ENCODE assay signal across 18 cellular contexts in genomic region chr1:234782821-234783220, GRCh38.
DNase-seq lines count a peak whose midpoint lies in the region; ATAC-seq, FAIRE-seq and TF ChIP-seq lines count a peak whose summit lies in the region.
"Had no signal": no experiment of that assay in that cellular context is flagged by ENCODE, and none has a peak within 500 bp of the region (broad histone marks: within the 10 kb centered on the region; RNA-seq: fewer than 3 reads in every experiment).

No MANE protein-coding gene starts in this region.

- H3K4me2 ChIP-seq in Karpas-422 (ENCODE audit: low read depth, low read length, poor library complexity, severe bottlenecking) (no peak overlapping the region), endothelial cell of umbilical vein (ENCODE audit: insufficient read depth, low read length) (no peak overlapping the region), neural progenitor cell (no peak overlapping the region)

- no peaks in the 10 kb centered on the region for H3K9me2 ChIP-seq in Karpas-422 (replicated peaks; ENCODE audit: insufficient read depth, low read length)

- H4K20me1 ChIP-seq in Karpas-422 (ENCODE audit: insufficient read depth, low read depth, low read length) = no peaks in the 10 kb centered on the region
- no peaks in the 10 kb centered on the region for H4K20me1 ChIP-seq in endothelial cell of umbilical vein (replicated peaks; ENCODE audit: control insufficient read depth, extremely low read depth, insufficient read depth, low read length)
- H4K20me1 ChIP-seq in neural progenitor cell (ENCODE audit: low read depth) = no peaks in the 10 kb centered on the region

- POLR2A ChIA-PET in endothelial cell of umbilical vein (lab: Charles Lee) = no interaction called here

- intact Hi-C loops in endothelial cell of umbilical vein (cut with micrococcal nuclease) = no loop called here

- peak overlapping the region; percentile 0; the same call in 1 of the 2 replicates for H2AFZ ChIP-seq in Karpas-422 (ENCODE audit: low read length)
- H2AFZ ChIP-seq in endothelial cell of umbilical vein (ENCODE audit: low read depth, low read length) = no peak overlapping the region
- no peak overlapping the region for H2AFZ ChIP-seq in neural progenitor cell (replicated peaks)

- no peak overlapping the region for H3K27ac Mint-ChIP-seq in neural progenitor cell
- H3K27ac Mint-ChIP-seq: activated CD8-positive, alpha-beta T cell treated with anti-CD3 and anti-CD28 coated beads for 36 hours had no signal

- H3K4me1 ChIP-seq in Karpas-422 (ENCODE audit: low read length) = peaks cover 8% of the 10 kb centered on the region
- H3K4me1 ChIP-seq in endothelial cell of umbilical vein (ENCODE audit: control insufficient read depth, extremely low read depth, insufficient read depth, low read length) = no peaks in the 10 kb centered on the region
- H3K4me1 ChIP-seq in neural progenitor cell = peaks cover 16% of the 10 kb centered on the region

- no peak for FAIRE-seq in endothelial cell of umbilical vein (lab: Jason Lieb, UNC)
- FAIRE-seq: GM12892 had no signal

- no peak overlapping the region for H3K27ac ChIP-seq in Karpas-422 (ENCODE audit: low read length)
- no peak overlapping the region for H3K27ac ChIP-seq in endothelial cell of umbilical vein (ENCODE audit: insufficient read depth, low read depth, low read length)
- no peak overlapping the region for H3K27ac ChIP-seq in neural progenitor cell

- CTCF ChIA-PET in endothelial cell of umbilical vein (lab: Charles Lee) = no interaction called here

- H3K4me1 Mint-ChIP-seq in neural progenitor cell = peaks cover 5% of the 10 kb centered on the region

- H3K9me1 ChIP-seq in endothelial cell of umbilical vein (replicated peaks; ENCODE audit: control insufficient read depth, extremely low read depth, insufficient read depth, low read length) = no peaks in the 10 kb centered on the region

- H3K4me3 ChIP-seq in Karpas-422 (ENCODE audit: low read length) (no peak overlapping the region), endothelial cell of umbilical vein (replicated peaks in 1 of 3; ENCODE audit: insufficient read depth in 1 of 3, low read depth in 1 of 3, low read length in 3 of 3) (no peak overlapping the region), neural progenitor cell (no peak overlapping the region)

- no TSS peak for BruUV-seq in endothelial cell of umbilical vein (replicated peaks; lab: Mats Ljungman, UMichigan)

- peaks cover 6% of the 10 kb centered on the region for H3F3A ChIP-seq in neural progenitor cell (ENCODE audit: low read depth)

- H3K9ac ChIP-seq in Karpas-422 (ENCODE audit: low read length) (no peak overlapping the region), endothelial cell of umbilical vein (replicated peaks; ENCODE audit: extremely low read depth, insufficient read depth, low read length) (no peak overlapping the region), neural progenitor cell (no peak overlapping the region)

- no peak for TF ChIP-seq POLR2A in endothelial cell of umbilical vein (IDR thresholded peaks at IDR 0.05; ENCODE audit: low read depth, low read length)

- H3K27me3 Mint-ChIP-seq in neural progenitor cell (ENCODE audit: insufficient read depth, low read depth) = no peaks in the 10 kb centered on the region
- H3K27me3 Mint-ChIP-seq: activated CD8-positive, alpha-beta T cell treated with anti-CD3 and anti-CD28 coated beads for 36 hours had no signal

- TF ChIP-seq CTCF in endothelial cell of umbilical vein (IDR thresholded peaks at IDR 0.05; ENCODE audit: extremely low read depth in 1 of 2, insufficient read depth in 1 of 2, low read depth in 1 of 2, low read length in 2 of 2) (no peak), neural progenitor cell (IDR thresholded peaks at IDR 0.05) (no peak)

- H3K79me2 ChIP-seq in Karpas-422 (ENCODE audit: low read length) = no peaks in the 10 kb centered on the region
- H3K79me2 ChIP-seq in endothelial cell of umbilical vein (ENCODE audit: control insufficient read depth, insufficient read depth, low read length) = no peaks in the 10 kb centered on the region
- H3K79me2 ChIP-seq in neural progenitor cell (ENCODE audit: low read depth) = no peaks in the 10 kb centered on the region

- dilution Hi-C loops in endothelial cell of umbilical vein (cut with MboI; ENCODE audit: extremely low pct_ligation_motif_present, low sequenced_read_pairs) = no loop called here

- H3K9me3 ChIP-seq in Karpas-422 (ENCODE audit: low read length) = no peaks in the 10 kb centered on the region
- no peaks in the 10 kb centered on the region for H3K9me3 ChIP-seq in endothelial cell of umbilical vein (replicated peaks; ENCODE audit: control insufficient read depth, insufficient read depth, low read length)
- no peaks in the 10 kb centered on the region for H3K9me3 ChIP-seq in neural progenitor cell (ENCODE audit: low read depth)

- H3K27me3 ChIP-seq in Karpas-422 (ENCODE audit: low read length) = peaks cover 7% of the 10 kb centered on the region; the same call in 1 of the 2 replicates
- peaks cover 0 to 16% of the 10 kb centered on the region in 2 experiments for H3K27me3 ChIP-seq in endothelial cell of umbilical vein (ENCODE audit: control insufficient read depth in 2 of 2, insufficient read depth in 2 of 2, low read length in 2 of 2)
- peaks cover 38% of the 10 kb centered on the region for H3K27me3 ChIP-seq in neural progenitor cell

- H3K36me3 Mint-ChIP-seq in neural progenitor cell = no peaks in the 10 kb centered on the region

- peak; percentile 52 for DNase-seq in Ammon's horn (ENCODE audit: low spot score)
- peak; percentile 68 for DNase-seq in Karpas-422
- peak; percentile 24 for DNase-seq in endothelial cell of umbilical vein (ENCODE audit: low read depth, low spot score)
- DNase-seq in neural progenitor cell (ENCODE audit: low spot score) = peak; percentile 32
- DNase-seq in stimulated activated CD4-positive, alpha-beta T cell treated with anti-CD3 and anti-CD28 coated beads, Interleukin-12 subunit alpha, Interleukin-12 subunit beta, amount 100 ng/mL, for 4 hours = no peak
- DNase-seq: activated CD8-positive, alpha-beta T cell treated with anti-CD3 and anti-CD28 coated beads for 36 hours; amniotic stem cell; effector CD8-positive, alpha-beta T cell; GF-D8; GOT3; hippocampal formation; left cardiac atrium; NCI-H1092 treated with DMSO at 0.1 percent for 48 hours; NCI-H69; right cardiac atrium had no signal

- no peaks in the 10 kb centered on the region for H3K9me3 Mint-ChIP-seq in neural progenitor cell
- H3K9me3 Mint-ChIP-seq: activated CD8-positive, alpha-beta T cell treated with anti-CD3 and anti-CD28 coated beads for 36 hours had no signal

- ATAC-seq in GM19397 (IDR thresholded peaks at IDR 0.05; ENCODE audit: unreplicated experiment) = no peak
- ATAC-seq in SK-N-SH treated with all-trans-retinoic acid at 6 μM for 48 hours = no peak
- ATAC-seq: activated CD8-positive, alpha-beta T cell treated with anti-CD3 and anti-CD28 coated beads for 36 hours; left cardiac atrium; right cardiac atrium had no signal

- H3K4me3 Mint-ChIP-seq in neural progenitor cell = no peak overlapping the region
- H3K4me3 Mint-ChIP-seq: activated CD8-positive, alpha-beta T cell treated with anti-CD3 and anti-CD28 coated beads for 36 hours had no signal

- H3K36me3 ChIP-seq in Karpas-422 (ENCODE audit: insufficient read depth, low read length) (no peaks in the 10 kb centered on the region), endothelial cell of umbilical vein (ENCODE audit: control insufficient read depth in 2 of 2, extremely low read depth in 1 of 2, insufficient read depth in 2 of 2, low read length in 2 of 2) (no peaks in the 10 kb centered on the region), neural progenitor cell (no peaks in the 10 kb centered on the region)

TF ChIP-seq in endothelial cell of umbilical vein, 7 proteins besides CTCF, POLR2A, EP300 and RAD21:
- TF ChIP-seq GATA2 (IDR thresholded peaks at IDR 0.05; ENCODE audit: insufficient read depth, insufficient read length, low read depth, low read length) = no peak
- no peak for TF ChIP-seq MYC (IDR thresholded peaks at IDR 0.05; ENCODE audit: low read depth, low read length)
- no peak for TF ChIP-seq POLR2AphosphoS5 (IDR thresholded peaks at IDR 0.05; ENCODE audit: insufficient read depth, low read depth, low read length)
- TF ChIP-seq MAX (IDR thresholded peaks at IDR 0.05; ENCODE audit: insufficient read depth, insufficient read length) = no peak
- no peak for TF ChIP-seq EZH2 (IDR thresholded peaks at IDR 0.05; ENCODE audit: borderline replicate concordance, low read depth, low read length, severe bottlenecking)
- TF ChIP-seq FOS (IDR thresholded peaks at IDR 0.05; ENCODE audit: borderline replicate concordance, insufficient read depth, low read length) = no peak
- no peak for TF ChIP-seq JUN (IDR thresholded peaks at IDR 0.05; ENCODE audit: borderline replicate concordance, insufficient read depth, insufficient read length, low read depth)

TF ChIP-seq in SK-N-SH treated with all-trans-retinoic acid at 6 μM for 48 hours, 23 proteins besides CTCF, POLR2A, EP300 and RAD21 (continues in another document):
- TF ChIP-seq TCF4 (CRISPR knock-in tag; IDR thresholded peaks at IDR 0.05; ENCODE audit: borderline replicate concordance) (no peak), CSDC2 (CRISPR knock-in tag; IDR thresholded peaks at IDR 0.05) (no peak), ARNTL (CRISPR knock-in tag; IDR thresholded peaks at IDR 0.05; ENCODE audit: borderline replicate concordance, low read depth) (no peak), OSR1 (CRISPR knock-in tag; IDR thresholded peaks at IDR 0.05) (no peak), ISL1 (CRISPR knock-in tag; IDR thresholded peaks at IDR 0.05) (no peak), TOX (CRISPR knock-in tag; IDR thresholded peaks at IDR 0.05; ENCODE audit: borderline replicate concordance) (no peak)
- TF ChIP-seq, protein P1, sequence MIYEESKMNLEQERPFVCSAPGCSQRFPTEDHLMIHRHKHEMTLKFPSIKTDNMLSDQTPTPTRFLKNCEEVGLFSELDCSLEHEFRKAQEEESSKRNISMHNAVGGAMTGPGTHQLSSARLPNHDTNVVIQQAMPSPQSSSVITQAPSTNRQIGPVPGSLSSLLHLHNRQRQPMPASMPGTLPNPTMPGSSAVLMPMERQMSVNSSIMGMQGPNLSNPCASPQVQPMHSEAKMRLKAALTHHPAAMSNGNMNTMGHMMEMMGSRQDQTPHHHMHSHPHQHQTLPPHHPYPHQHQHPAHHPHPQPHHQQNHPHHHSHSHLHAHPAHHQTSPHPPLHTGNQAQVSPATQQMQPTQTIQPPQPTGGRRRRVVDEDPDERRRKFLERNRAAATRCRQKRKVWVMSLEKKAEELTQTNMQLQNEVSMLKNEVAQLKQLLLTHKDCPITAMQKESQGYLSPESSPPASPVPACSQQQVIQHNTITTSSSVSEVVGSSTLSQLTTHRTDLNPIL (CRISPR knock-in tag; IDR thresholded peaks at IDR 0.05; ENCODE audit: low read depth) = no peak
